Comparison of ENCODE assay signal across 1 cellular context in the genomic region with DNA sequence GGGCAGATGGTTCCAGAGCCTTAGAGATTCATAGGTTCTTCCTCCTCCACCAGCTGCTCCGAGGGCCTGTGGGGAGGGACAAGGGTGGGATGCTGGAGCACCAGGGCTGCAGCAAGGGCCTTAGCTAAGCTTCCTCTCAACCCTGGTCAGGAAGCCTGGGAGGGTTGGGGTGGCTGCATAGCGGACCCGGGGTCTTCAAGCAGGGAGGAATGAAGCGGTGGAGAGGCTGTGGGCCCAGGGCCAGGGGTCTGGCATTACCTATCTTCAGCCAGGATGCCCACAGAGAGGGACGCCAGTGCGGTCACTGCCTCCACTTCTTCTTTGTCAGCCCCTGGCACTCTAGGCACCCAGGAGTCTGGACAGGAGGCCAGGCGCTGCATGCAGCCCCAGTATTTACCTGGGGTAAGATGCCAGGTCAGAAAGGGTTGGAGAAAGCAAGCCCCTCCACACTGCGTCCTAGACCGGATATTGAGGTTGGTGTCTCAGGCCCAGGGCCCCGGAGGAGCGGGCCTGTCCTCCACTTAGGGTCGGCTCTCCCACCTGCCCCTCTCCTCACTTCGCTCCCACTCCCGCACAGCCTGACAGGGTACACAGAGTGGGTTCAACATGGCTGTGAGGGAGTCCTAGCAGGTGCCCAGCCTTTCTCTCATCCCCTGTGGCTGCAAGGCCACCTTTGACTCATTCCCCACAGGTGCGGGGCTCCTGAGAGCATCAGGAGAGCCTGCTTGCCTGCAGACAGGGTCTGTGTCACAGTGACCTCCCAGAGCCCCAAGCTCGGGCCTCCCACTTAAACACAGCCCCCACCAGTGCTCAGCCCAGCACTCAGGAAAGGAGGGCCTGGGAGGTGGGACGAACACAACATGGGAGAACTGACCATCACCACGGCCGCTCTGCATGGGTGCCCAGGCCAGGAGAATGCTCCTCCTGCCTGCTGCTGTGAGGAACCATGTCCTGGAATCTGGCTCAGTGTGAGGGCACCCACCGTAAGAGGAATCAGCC.
TF ChIP-seq lines count a peak whose summit lies in the region.

No MANE protein-coding gene starts in this region.

TF ChIP-seq in IMR-90, 13 proteins besides CTCF, POLR2A, EP300 and RAD21:
- no peak for TF ChIP-seq RFX5 (IDR thresholded peaks at IDR 0.05; ENCODE audit: low read depth, low read length)
- no peak for TF ChIP-seq NFE2L2 (IDR thresholded peaks at IDR 0.05; ENCODE audit: low read depth, low read length)
- TF ChIP-seq, protein P1, sequence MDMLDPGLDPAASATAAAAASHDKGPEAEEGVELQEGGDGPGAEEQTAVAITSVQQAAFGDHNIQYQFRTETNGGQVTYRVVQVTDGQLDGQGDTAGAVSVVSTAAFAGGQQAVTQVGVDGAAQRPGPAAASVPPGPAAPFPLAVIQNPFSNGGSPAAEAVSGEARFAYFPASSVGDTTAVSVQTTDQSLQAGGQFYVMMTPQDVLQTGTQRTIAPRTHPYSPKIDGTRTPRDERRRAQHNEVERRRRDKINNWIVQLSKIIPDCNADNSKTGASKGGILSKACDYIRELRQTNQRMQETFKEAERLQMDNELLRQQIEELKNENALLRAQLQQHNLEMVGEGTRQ (IDR thresholded peaks at IDR 0.05; ENCODE audit: low read depth, low read length) = no peak
- TF ChIP-seq FOS (IDR thresholded peaks at IDR 0.05; ENCODE audit: low read depth, low read length) = no peak
- TF ChIP-seq CHD1 (IDR thresholded peaks at IDR 0.05; ENCODE audit: low read depth, low read length) = no peak
- no peak for TF ChIP-seq RCOR1 (IDR thresholded peaks at IDR 0.05; ENCODE audit: insufficient replicate concordance, low read length)
- TF ChIP-seq, protein P2, sequence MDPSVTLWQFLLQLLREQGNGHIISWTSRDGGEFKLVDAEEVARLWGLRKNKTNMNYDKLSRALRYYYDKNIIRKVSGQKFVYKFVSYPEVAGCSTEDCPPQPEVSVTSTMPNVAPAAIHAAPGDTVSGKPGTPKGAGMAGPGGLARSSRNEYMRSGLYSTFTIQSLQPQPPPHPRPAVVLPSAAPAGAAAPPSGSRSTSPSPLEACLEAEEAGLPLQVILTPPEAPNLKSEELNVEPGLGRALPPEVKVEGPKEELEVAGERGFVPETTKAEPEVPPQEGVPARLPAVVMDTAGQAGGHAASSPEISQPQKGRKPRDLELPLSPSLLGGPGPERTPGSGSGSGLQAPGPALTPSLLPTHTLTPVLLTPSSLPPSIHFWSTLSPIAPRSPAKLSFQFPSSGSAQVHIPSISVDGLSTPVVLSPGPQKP (IDR thresholded peaks at IDR 0.05; ENCODE audit: borderline replicate concordance, low read depth, low read length) = no peak
- no peak for TF ChIP-seq MXI1 (IDR thresholded peaks at IDR 0.05; ENCODE audit: borderline replicate concordance, low read depth, low read length)
- no peak for TF ChIP-seq SMC3 (IDR thresholded peaks at IDR 0.05; ENCODE audit: low read depth, low read length)
- TF ChIP-seq CEBPB (IDR thresholded peaks at IDR 0.05; ENCODE audit: low read depth, low read length) = no peak
- no peak for TF ChIP-seq BHLHE40 (IDR thresholded peaks at IDR 0.05; ENCODE audit: low read depth, low read length)
- TF ChIP-seq MAZ (IDR thresholded peaks at IDR 0.05; ENCODE audit: borderline replicate concordance, low read depth, low read length) = no peak
- no peak for TF ChIP-seq MAFK (IDR thresholded peaks at IDR 0.05; ENCODE audit: low read depth, low read length)
